ENCODE assay signal across 21 cellular contexts in genomic region chr16:69693916-69694315, GRCh38.
"Had no signal": no experiment of that assay in that cellular context is flagged by ENCODE, and none has a peak within 500 bp of the region (broad histone marks: within the 10 kb centered on the region; RNA-seq: fewer than 3 reads in every experiment).

No MANE protein-coding gene starts in this region.

- H3K9me3 Mint-ChIP-seq: naive thymus-derived CD8-positive, alpha-beta T cell; neural progenitor cell; stimulated activated memory B cell treated with anti-CD40 and anti-IgM and Interleukin-4, amounts not matched to agents 10 μg/mL and 1 μg/mL and 100 μg/mL, for 72 hours; stimulated activated naive CD8-positive, alpha-beta T cell treated with anti-CD3 and anti-CD28 coated beads, Interleukin-15, Interleukin-2, amounts not matched to agents 100 ng/mL and 50 ng/mL, for 24 hours had no signal

- H3K4me3 ChIP-seq: colonic mucosa, heart left ventricle, mucosa of descending colon, neural progenitor cell, ovary, right atrium auricular region, tibial artery, upper lobe of left lung, uterus had no signal

- H3K27me3 Mint-ChIP-seq: naive thymus-derived CD8-positive, alpha-beta T cell; stimulated activated memory B cell treated with anti-CD40 and anti-IgM and Interleukin-4, amounts not matched to agents 10 μg/mL and 1 μg/mL and 100 μg/mL, for 72 hours; stimulated activated naive CD8-positive, alpha-beta T cell treated with anti-CD3 and anti-CD28 coated beads, Interleukin-15, Interleukin-2, amounts not matched to agents 100 ng/mL and 50 ng/mL, for 24 hours had no signal

- H3K36me3 ChIP-seq: ovary, uterus had no signal

- H3K4me1 ChIP-seq: colonic mucosa, heart left ventricle, right atrium auricular region, tibial artery, upper lobe of left lung had no signal

- H3K4me1 Mint-ChIP-seq: neural progenitor cell had no signal

- DNase-seq: colonic mucosa; dermis blood vessel endothelial cell; heart left ventricle; hypothalamus; islet precursor cell; mammary epithelial cell; mucosa of descending colon; naive thymus-derived CD8-positive, alpha-beta T cell; nucleus accumbens; ovary; stimulated activated CD4-positive, alpha-beta T cell treated with anti-CD3 and anti-CD28 coated beads, Interleukin-4, amount 100 ng/mL, for 1 hour; stimulated activated CD8-positive, alpha-beta memory T cell treated with anti-CD3 and anti-CD28 coated beads, Interleukin-4, amount 100 ng/mL, for 48 hours; tibial artery; upper lobe of left lung; uterus had no signal

- H3K4me3 Mint-ChIP-seq: naive thymus-derived CD8-positive, alpha-beta T cell; neural progenitor cell; stimulated activated memory B cell treated with anti-CD40 and anti-IgM and Interleukin-4, amounts not matched to agents 10 μg/mL and 1 μg/mL and 100 μg/mL, for 72 hours; stimulated activated naive CD8-positive, alpha-beta T cell treated with anti-CD3 and anti-CD28 coated beads, Interleukin-15, Interleukin-2, amounts not matched to agents 100 ng/mL and 50 ng/mL, for 24 hours had no signal

- H3K4me2 ChIP-seq: neural progenitor cell had no signal

- H3K27me3 ChIP-seq: colonic mucosa, heart left ventricle, neural progenitor cell, ovary, right atrium auricular region, tibial artery, upper lobe of left lung, uterus had no signal

- H3K9me3 ChIP-seq: colonic mucosa, heart left ventricle, mucosa of descending colon, ovary, right atrium auricular region, tibial artery, upper lobe of left lung, uterus had no signal

- ATAC-seq: esophagus mucosa; heart left ventricle; left lobe of liver; mucosa of descending colon; naive thymus-derived CD8-positive, alpha-beta T cell; stimulated activated memory B cell treated with anti-CD40 and anti-IgM and Interleukin-4, amounts not matched to agents 10 μg/mL and 1 μg/mL and 100 μg/mL, for 72 hours had no signal

- H3K27ac ChIP-seq: colonic mucosa, heart left ventricle, neural progenitor cell, ovary, right atrium auricular region, tibial artery, upper lobe of left lung had no signal

- H3K27ac Mint-ChIP-seq: neural progenitor cell; stimulated activated naive CD8-positive, alpha-beta T cell treated with anti-CD3 and anti-CD28 coated beads, Interleukin-15, Interleukin-2, amounts not matched to agents 100 ng/mL and 50 ng/mL, for 24 hours had no signal

- H2AFZ ChIP-seq: neural progenitor cell had no signal
